14 cellular contexts compared by ENCODE assay signal in genomic region chr12:31756977-31757420, GRCh38. TPM values are rescaled to one million over a fixed set of nuclear protein-coding genes. Genes with fewer than 3 reads are reported as not detected.
DNase-seq lines count a peak whose midpoint lies in the region; ATAC-seq, FAIRE-seq and TF ChIP-seq lines count a peak whose summit lies in the region.
"Had no signal": no experiment of that assay in that cellular context is flagged by ENCODE, and none has a peak within 500 bp of the region (broad histone marks: within the 10 kb centered on the region; RNA-seq: fewer than 3 reads in every experiment).

No MANE protein-coding gene starts in this region.

- H3K9me3 ChIP-seq in GM12878 (replicated peaks; ENCODE audit: control insufficient read depth, insufficient read depth, low read length) (no peaks in the 10 kb centered on the region; the same call in 2 of the 3 replicates), HepG2 (ENCODE audit: low read length) (no peaks in the 10 kb centered on the region), left ventricle myocardium inferior (replicated peaks) (no peaks in the 10 kb centered on the region)

- RAD21 ChIA-PET in GM12878 (lab: Charles Lee; ENCODE audit: unreplicated experiment), result interaction anchor here (0.6 to 1.5 kb wide), 5 partner anchors 12 to 172 kb away, joined by 3 to 5 read pairs (median 3); no protein-coding TSS in a partner anchor

- H3K27ac ChIP-seq in GM12878 (ENCODE audit: control insufficient read depth, insufficient read depth) (no peak overlapping the region), HepG2 (ENCODE audit: extremely low read length, insufficient read depth, low read length) (no peak overlapping the region), left ventricle myocardium inferior (replicated peaks) (no peak overlapping the region)

- H3K79me2 ChIP-seq in GM12878 (ENCODE audit: control insufficient read depth, insufficient read depth, low read length), result no peaks in the 10 kb centered on the region
- no peaks in the 10 kb centered on the region for H3K79me2 ChIP-seq in HepG2 (ENCODE audit: insufficient read depth, low read length)

- H3K4me3 ChIP-seq in GM12878 (no peak overlapping the region), HepG2 (replicated peaks in 1 of 3; ENCODE audit: insufficient read depth in 1 of 3, low read depth in 2 of 3, low read length in 3 of 3) (no peak overlapping the region), left ventricle myocardium inferior (no peak overlapping the region)

- intact Hi-C loops in GM12878 (cut with micrococcal nuclease; ENCODE audit: unreplicated experiment) (no loop called here), HepG2 (cut with micrococcal nuclease; ENCODE audit: unreplicated experiment) (no loop called here), left ventricle myocardium inferior (cut with micrococcal nuclease) (no loop called here)

- TF ChIP-seq EP300 in Ishikawa (IDR thresholded peaks at IDR 0.05; ENCODE audit: borderline replicate concordance) (peak; percentile 88), GM12878 (IDR thresholded peaks at IDR 0.05; ENCODE audit: borderline replicate concordance in 1 of 2, control insufficient read depth in 1 of 2, low read depth in 2 of 2, low read length in 2 of 2) (no peak), HepG2 (IDR thresholded peaks at IDR 0.05; ENCODE audit: low read depth in 2 of 2, low read length in 2 of 2) (peak in 1 of 2 experiments; percentile 16; a peak in 1 of 4 replicates), HepG2 (CRISPR knock-in tag; IDR thresholded peaks at IDR 0.05; ENCODE audit: borderline replicate concordance) (no peak)

- TF ChIP-seq RAD21 in Ishikawa (IDR thresholded peaks at IDR 0.05; ENCODE audit: low read depth), result peak; percentile 30; the same call in 1 of the 2 replicates
- TF ChIP-seq RAD21 in GM12878 (IDR thresholded peaks at IDR 0.05; ENCODE audit: insufficient read depth, low read depth, low read length), result no peak
- no peak for TF ChIP-seq RAD21 in HepG2 (CRISPR knock-in tag; IDR thresholded peaks at IDR 0.05)

- H3K9ac ChIP-seq in GM12878 (ENCODE audit: control insufficient read depth, insufficient read depth, low read length) (no peak overlapping the region), HepG2 (ENCODE audit: insufficient read depth, low read depth, low read length) (no peak overlapping the region)

- POLR2A ChIA-PET in GM12878 (lab: Charles Lee), result interaction anchor here (0.6 to 0.7 kb wide), 3 partner anchors 10 to 77 kb away, joined by 4 to 11 read pairs (median 6); no protein-coding TSS in a partner anchor
- POLR2A ChIA-PET in HepG2 (lab: Yijun Ruan, JAX), result interaction anchor here (1.0 kb wide), 1 partner anchor 16 kb away, joined by 3 read pairs; no protein-coding TSS in a partner anchor

- no TSS peak for BruUV-seq in GM12878 (replicated peaks; lab: Mats Ljungman, UMichigan)
- no TSS peak for BruUV-seq in HepG2 (replicated peaks; lab: Mats Ljungman, UMichigan)

- TF ChIP-seq CTCF in GM12878 (IDR thresholded peaks at IDR 0.05 in 2 of 3, conservative IDR thresholded peaks at IDR 0.05 in 1 of 3; ENCODE audit: control insufficient read depth in 2 of 3, extremely low read depth in 1 of 3, insufficient read depth in 1 of 3, low read depth in 3 of 3, low read length in 3 of 3) (0 out of 6 replicates have a peak, but pooled peaks of 1 of the 3 experiments have one; percentile 0), HepG2 (CRISPR knock-in tag; IDR thresholded peaks at IDR 0.05) (no peak), left ventricle myocardium inferior (IDR thresholded peaks at IDR 0.05; ENCODE audit: borderline replicate concordance) (no peak)

- CTCF ChIA-PET in GM12878 (lab: Yijun Ruan, JAX), result interaction anchor here (0.5 kb wide), 1 partner anchor 120 kb away, joined by 3 read pairs; no protein-coding TSS in a partner anchor
- CTCF ChIA-PET in HepG2 (lab: Yijun Ruan, JAX; ENCODE audit: low intra/inter-chr PET ratio, low total read pairs), result no interaction called here

- H2AFZ ChIP-seq in GM12878 (ENCODE audit: control insufficient read depth, low read depth, low read length), result no peak overlapping the region; the same call in 1 of the 2 replicates
- no peak overlapping the region for H2AFZ ChIP-seq in HepG2 (ENCODE audit: low read length)

- TF ChIP-seq POLR2A in GM12878 (IDR thresholded peaks at IDR 0.05; ENCODE audit: low read depth, low read length) (no peak), HepG2 (IDR thresholded peaks at IDR 0.05; ENCODE audit: insufficient read depth in 1 of 2, low read depth in 2 of 2, low read length in 2 of 2) (no peak)

- peak; percentile 71 for DNase-seq in ACHN
- no peak for DNase-seq in GM12878 (ENCODE audit: low read depth, low spot score)
- DNase-seq in HepG2 (ENCODE audit: low spot score), result peak; percentile 41
- no peak for DNase-seq in DMS79 (lab: John Stamatoyannopoulos, UW)
- DNase-seq in left ventricle myocardium inferior, result no peak
- DNase-seq: effector memory CD8-positive, alpha-beta T cell; GDM1; NCI-H526 treated with DMSO at 0.1 percent for 48 hours; nephron progenitor cell; stimulated activated CD4-positive, alpha-beta T cell treated with anti-CD3 and anti-CD28 coated beads, Interleukin-15, amount 100 ng/mL, for 24 hours had no signal

- 0% methylated on average over 1 of the region's 1 CpG for WGBS in GM12878 (ENCODE audit: insufficient coverage, insufficient replicate concordance, low lambda C conversion rate, missing lambda C conversion rate)
- WGBS in HepG2 (ENCODE audit: low lambda C conversion rate), result 43% methylated on average over 1 of the region's 1 CpG

- in situ Hi-C loops in ACHN (cut with HindIII; ENCODE audit: low pct_ligation_motif_present, low pct_unique_long_range_greater_than_20kb, low sequenced_read_pairs), result no loop called here
- in situ Hi-C loops in GM12878 (cut with MboI), result no loop called here
- in situ Hi-C loops in HepG2 (cut with HindIII; ENCODE audit: extremely low pct_ligation_motif_present, low pct_unique_long_range_greater_than_20kb), result no loop called here

- peaks cover 9% of the 10 kb centered on the region for H3K4me1 ChIP-seq in GM12878 (ENCODE audit: control insufficient read depth, insufficient read depth, low read length)
- H3K4me1 ChIP-seq in HepG2 (ENCODE audit: insufficient read depth, low read length), result peaks cover 23% of the 10 kb centered on the region
- H3K4me1 ChIP-seq in left ventricle myocardium inferior, result no peaks in the 10 kb centered on the region

- H3K36me3 ChIP-seq in GM12878 (ENCODE audit: control insufficient read depth in 2 of 2, insufficient read depth in 2 of 2, low read length in 1 of 2), result no peaks in the 10 kb centered on the region
- no peaks in the 10 kb centered on the region for H3K36me3 ChIP-seq in HepG2 (replicated peaks in 1 of 2; ENCODE audit: control insufficient read depth in 1 of 2, insufficient read depth in 2 of 2, low read length in 2 of 2)
- H3K36me3 ChIP-seq in left ventricle myocardium inferior, result no peaks in the 10 kb centered on the region

- H3K27me3 ChIP-seq in GM12878 (replicated peaks in 1 of 2; ENCODE audit: control insufficient read depth in 2 of 2, insufficient read depth in 2 of 2, low read length in 1 of 2) (no peaks in the 10 kb centered on the region), HepG2 (ENCODE audit: control insufficient read depth in 1 of 2, insufficient read depth in 2 of 2, low read length in 2 of 2) (no peaks in the 10 kb centered on the region), left ventricle myocardium inferior (ENCODE audit: low read depth) (no peaks in the 10 kb centered on the region)

- FAIRE-seq in GM12878 (lab: Jason Lieb, UNC) (no peak), HepG2 (lab: Jason Lieb, UNC) (no peak)

- peak; percentile 33 for ATAC-seq in GM12878
- peak; percentile 43; the same call in 1 of the 3 replicates for ATAC-seq in HepG2
- no peak for ATAC-seq in GM19328 (IDR thresholded peaks at IDR 0.05; ENCODE audit: unreplicated experiment)
- no peak for ATAC-seq in HG02981 (IDR thresholded peaks at IDR 0.05; ENCODE audit: unreplicated experiment)
- ATAC-seq: effector memory CD8-positive, alpha-beta T cell; stimulated activated memory B cell treated with anti-CD40 and anti-IgM and Interleukin-4, amounts not matched to agents 10 μg/mL and 1 μg/mL and 100 μg/mL, for 72 hours had no signal

- SMC1A ChIA-PET in GM12878 (lab: Charles Lee; ENCODE audit: uncharacterized antibody, unreplicated experiment), result interaction anchor here (0.6 to 1.4 kb wide), 6 partner anchors 28 to 112 kb away, joined by 3 to 5 read pairs (median 4); partner anchors contain the start of gene AMN1

- H3K4me2 ChIP-seq in GM12878 (ENCODE audit: control insufficient read depth, insufficient read depth) (no peak overlapping the region), HepG2 (ENCODE audit: low read depth, low read length) (no peak overlapping the region)

- no peaks in the 10 kb centered on the region for H4K20me1 ChIP-seq in GM12878 (ENCODE audit: control insufficient read depth, insufficient read depth)
- H4K20me1 ChIP-seq in HepG2 (ENCODE audit: insufficient read depth, low read length), result no peaks in the 10 kb centered on the region

RNA-seq across cellular contexts. Expression of gene AMN1, which starts 28.2 kb away (rescaled TPM):
- total RNA-seq in GM12878 (2013; cell fraction: nucleolus; rRNA removed), result 28.2 and 31.0 TPM in 2 replicates
- total RNA-seq in GM12878 (2014; rRNA removed), result 6.8 and 7.5 TPM in 2 replicates
- 7.3 and 7.8 TPM in 2 replicates for total RNA-seq in GM12878 (2014; rRNA removed; fragmentation: Illumina TruSeq; extraction: Trizol)
- 5.3 and 5.4 TPM in 2 replicates for total RNA-seq in GM12878 (2021)
- polyA plus RNA-seq in GM12878 (2011; ENCODE audit: low read depth), result 3.7 TPM
- 15.9 and 23.5 TPM in 2 replicates for polyA plus RNA-seq in GM12878 (2011; rRNA removed)
- 6.1 and 10.1 TPM in 2 replicates for polyA plus RNA-seq in GM12878 (2011; cell fraction: cytosol; rRNA removed)
- 6.8 and 9.1 TPM in 2 replicates for polyA plus RNA-seq in GM12878 (2011; cell fraction: nucleus; rRNA removed)
- 3.2 and 8.9 TPM in 2 replicates for polyA plus RNA-seq in GM12878 (2012)
- 7.8 and 22.9 TPM in 2 replicates for polyA plus RNA-seq in GM12878 (2014; fragmentation: Illumina TruSeq; extraction: Trizol)
- 10 to 100 TPM; 15.2 to 19.3 TPM for polyA plus RNA-seq in GM12878 (2014; fragmentation: Nextera tagmentation; extraction: Ambion mirVana)
- polyA plus RNA-seq in GM12878 (2014; rRNA removed), result 7.0 and 10.3 TPM in 2 replicates
- 1 to 10 TPM; 8.8 to 9.8 TPM for polyA plus RNA-seq in GM12878 (2016; fragmentation: Nextera tagmentation; extraction: Ambion mirVana)
- polyA minus RNA-seq in GM12878 (2011; rRNA and poly(A)+ RNA removed), result 5.8 and 8.9 TPM in 2 replicates
- 1.9 and 4.0 TPM in 2 replicates for polyA minus RNA-seq in GM12878 (2011; cell fraction: cytosol; rRNA and poly(A)+ RNA removed)
- 2.8 and 5.1 TPM in 2 replicates for polyA minus RNA-seq in GM12878 (2011; cell fraction: nucleus; rRNA and poly(A)+ RNA removed)
- total RNA-seq in HepG2 (2016; rRNA removed; fragmentation: Illumina TruSeq; extraction: Trizol), result 7.5 and 11.3 TPM in 2 replicates
- total RNA-seq in HepG2 (2016; cell fraction: cytosol; rRNA removed; fragmentation: Illumina TruSeq; extraction: Trizol; ENCODE audit: low read depth), result 7.7 and 9.1 TPM in 2 replicates
- 8.3 and 9.6 TPM in 2 replicates for total RNA-seq in HepG2 (2016; cell fraction: insoluble cytoplasmic fraction; rRNA removed; fragmentation: Illumina TruSeq; extraction: Trizol)
- total RNA-seq in HepG2 (2016; cell fraction: membrane; rRNA removed; fragmentation: Illumina TruSeq; extraction: Trizol), result 8.9 and 9.0 TPM in 2 replicates
- 6.7 and 6.8 TPM in 2 replicates for total RNA-seq in HepG2 (2016; cell fraction: nucleus; rRNA removed; fragmentation: Illumina TruSeq; extraction: Trizol)
- 26.3 and 26.5 TPM in 2 replicates for polyA plus RNA-seq in HepG2 (2011; rRNA removed)
- 13.9 and 26.8 TPM in 2 replicates for polyA plus RNA-seq in HepG2 (2011; cell fraction: cytosol; rRNA removed)
- 10.6 and 16.4 TPM in 2 replicates for polyA plus RNA-seq in HepG2 (2011; cell fraction: nucleus; rRNA removed)
- polyA plus RNA-seq in HepG2 (2012), result 20.1 and 34.9 TPM in 2 replicates
- 3.8 and 4.5 TPM in 2 replicates for polyA plus RNA-seq in HepG2 (2016; cell fraction: cytosol; fragmentation: Illumina TruSeq; extraction: Trizol; ENCODE audit: low read depth)
- 9.2 and 10.1 TPM in 2 replicates for polyA plus RNA-seq in HepG2 (2016; cell fraction: insoluble cytoplasmic fraction; fragmentation: Illumina TruSeq; extraction: Trizol; ENCODE audit: low read depth)
- polyA plus RNA-seq in HepG2 (2016; cell fraction: membrane; fragmentation: Illumina TruSeq; extraction: Trizol; ENCODE audit: low read depth), result 7.3 and 8.2 TPM in 2 replicates
- 8.4 and 8.8 TPM in 2 replicates for polyA plus RNA-seq in HepG2 (2016; cell fraction: nucleus; fragmentation: Illumina TruSeq; extraction: Trizol; ENCODE audit: insufficient read depth, low read depth)
- polyA minus RNA-seq in HepG2 (2011; rRNA and poly(A)+ RNA removed; ENCODE audit: low replicate concordance), result 3.4 and 6.6 TPM in 2 replicates
- 9.8 and 12.4 TPM in 2 replicates for polyA minus RNA-seq in HepG2 (2011; cell fraction: cytosol; rRNA and poly(A)+ RNA removed)
- 15.1 and 20.8 TPM in 2 replicates for polyA minus RNA-seq in HepG2 (2011; cell fraction: nucleus; rRNA and poly(A)+ RNA removed)
- total RNA-seq in left ventricle myocardium inferior, result 13.9 TPM

Comparison
In these comparisons a context has a peak if more than half of its experiments do, and no peak if none do; other contexts are left out.
1. DNase-seq: peak in ACHN (single experiment) and HepG2 (single experiment); none in GM12878 (single experiment), DMS79 (single experiment) and left ventricle myocardium inferior (single experiment).
2. ATAC-seq: peak in GM12878 (single experiment) and HepG2 (single experiment); none in GM19328 (single experiment) and HG02981 (single experiment).